Comparison of ENCODE assay signal across 11 cellular contexts in the genomic region with DNA sequence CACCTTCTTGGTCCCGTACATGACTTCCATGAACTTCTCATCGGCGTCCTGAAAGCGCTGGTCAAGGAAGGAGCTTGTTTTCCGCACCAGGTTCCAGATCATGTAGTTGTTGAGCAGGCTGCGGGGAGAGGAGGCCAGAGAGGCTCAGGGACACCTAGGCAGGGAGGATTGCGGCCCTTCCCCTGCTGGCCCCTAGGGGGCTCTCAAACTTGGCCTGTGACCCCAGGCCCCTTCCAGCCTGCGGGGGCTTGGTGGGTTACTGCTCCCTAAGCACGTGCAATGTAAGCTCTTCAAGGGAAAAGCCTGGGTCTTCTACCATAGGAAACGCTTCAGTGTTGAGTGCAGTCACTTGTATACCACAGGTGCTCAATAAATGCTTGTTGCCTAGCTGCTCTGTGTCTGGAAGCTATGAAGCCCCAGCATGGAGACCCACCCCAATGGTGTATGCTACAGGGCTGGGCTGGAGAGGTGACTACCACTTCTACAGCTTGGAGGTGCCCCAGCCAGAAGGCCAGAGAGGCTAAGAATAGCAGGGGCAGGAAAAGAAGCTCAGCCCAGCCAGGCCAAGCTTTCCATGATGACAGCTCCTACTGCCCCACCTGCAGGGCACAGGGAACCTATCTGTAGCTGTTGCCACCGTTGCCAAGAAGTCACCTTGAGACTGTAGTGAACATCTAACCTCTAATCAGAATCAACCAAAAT. TPM values are rescaled to one million over a fixed set of nuclear protein-coding genes. Genes with fewer than 3 reads are reported as not detected.
DNase-seq lines count a peak whose midpoint lies in the region; FAIRE-seq and TF ChIP-seq lines count a peak whose summit lies in the region.
"Had no signal": no experiment of that assay in that cellular context is flagged by ENCODE, and none has a peak within 500 bp of the region (broad histone marks: within the 10 kb centered on the region; RNA-seq: fewer than 3 reads in every experiment).

No MANE protein-coding gene starts in this region.

- TF ChIP-seq POLR2A in GM12891 (IDR thresholded peaks at IDR 0.05; ENCODE audit: low read depth, low read length): no peak

- intact Hi-C loops in activated CD4-positive, alpha-beta memory T cell treated with anti-CD3 and anti-CD28 coated beads for 36 hours (cut with micrococcal nuclease): no loop called here

- H3K27ac Mint-ChIP-seq in activated CD4-positive, alpha-beta memory T cell treated with anti-CD3 and anti-CD28 coated beads for 36 hours: no peak overlapping the region
- no peak overlapping the region for H3K27ac Mint-ChIP-seq in activated CD4-positive, alpha-beta memory T cell treated with anti-CD3 and anti-CD28 coated beads, Interleukin-2, amount 10 ng/mL, durations not matched to agents 7 days and 5 days
- H3K27ac Mint-ChIP-seq in chondrocyte (ENCODE audit: unreplicated experiment): no peak overlapping the region
- H3K27ac Mint-ChIP-seq in T-helper 2 cell treated with Interferon-gamma antibody and Interleukin-4, amounts not matched to agents 5 μg/mL and 100 μg/mL, for 36 hours: no peak overlapping the region

- POLR2A ChIA-PET in activated CD4-positive, alpha-beta memory T cell treated with anti-CD3 and anti-CD28 coated beads for 36 hours (lab: Charles Lee): no interaction called here
- POLR2A ChIA-PET in activated CD4-positive, alpha-beta memory T cell treated with anti-CD3 and anti-CD28 coated beads, Interleukin-2, amount 10 ng/mL, durations not matched to agents 7 days and 5 days (lab: Charles Lee): interaction anchor here (0.9 kb wide), 1 partner anchor 10 kb away, joined by 4 read pairs; no protein-coding TSS in a partner anchor

- no peaks in the 10 kb centered on the region for H3K4me1 ChIP-seq in neutrophil (ENCODE audit: control insufficient read depth in 1 of 2, insufficient read depth in 1 of 2, low read depth in 1 of 2, low read length in 1 of 2)
- H3K4me1 ChIP-seq: tibial artery had no signal

- no peak overlapping the region for H3K4me3 ChIP-seq in HL-60 (replicated peaks; ENCODE audit: insufficient read depth, low read length)
- no peak overlapping the region for H3K4me3 ChIP-seq in neutrophil (ENCODE audit: low read depth in 1 of 2, low read length in 1 of 2)
- H3K4me3 ChIP-seq: tibial artery had no signal

- H3K36me3 ChIP-seq in neutrophil: peaks cover 100% of the 10 kb centered on the region

- no peaks in the 10 kb centered on the region for H3K4me1 Mint-ChIP-seq in activated CD4-positive, alpha-beta memory T cell treated with anti-CD3 and anti-CD28 coated beads for 36 hours (ENCODE audit: low read depth)
- no peaks in the 10 kb centered on the region for H3K4me1 Mint-ChIP-seq in activated CD4-positive, alpha-beta memory T cell treated with anti-CD3 and anti-CD28 coated beads, Interleukin-2, amount 10 ng/mL, durations not matched to agents 7 days and 5 days
- H3K4me1 Mint-ChIP-seq in chondrocyte (ENCODE audit: low read depth): peaks cover 12% of the 10 kb centered on the region
- H3K4me1 Mint-ChIP-seq in T-helper 2 cell treated with Interferon-gamma antibody and Interleukin-4, amounts not matched to agents 5 μg/mL and 100 μg/mL, for 36 hours (ENCODE audit: low read depth): no peaks in the 10 kb centered on the region

- TF ChIP-seq CTCF in HL-60 (IDR thresholded peaks at IDR 0.05; ENCODE audit: insufficient read depth, low read length) (peak; percentile 17), chondrocyte (IDR thresholded peaks at IDR 0.05) (peak; percentile 65), neutrophil (IDR thresholded peaks at IDR 0.05) (peak; percentile 17)

- no peaks in the 10 kb centered on the region for H3K9me3 ChIP-seq in neutrophil
- H3K9me3 ChIP-seq: tibial artery had no signal

- peak; percentile 27 for DNase-seq in activated CD4-positive, alpha-beta memory T cell treated with anti-CD3 and anti-CD28 coated beads for 36 hours
- no peak for DNase-seq in activated CD4-positive, alpha-beta memory T cell treated with anti-CD3 and anti-CD28 coated beads, Interleukin-2, amount 10 ng/mL, durations not matched to agents 7 days and 5 days
- DNase-seq in HL-60 (ENCODE audit: low read depth in 1 of 2, low spot score in 1 of 2): no peak
- no peak for DNase-seq in chondrocyte (ENCODE audit: low spot score)
- DNase-seq in GM12891 (ENCODE audit: insufficient read length, low spot score): no peak
- no peak for DNase-seq in T-helper 2 cell treated with Interferon-gamma antibody and Interleukin-4, amounts not matched to agents 5 μg/mL and 100 μg/mL, for 36 hours (ENCODE audit: low spot score)
- DNase-seq in OCI-M2 (lab: John Stamatoyannopoulos, UW; ENCODE audit: unreplicated experiment): no peak
- DNase-seq: AML-193, occipital lobe, tibial artery had no signal

- H3K27ac ChIP-seq in HL-60 (replicated peaks): no peak overlapping the region
- H3K27ac ChIP-seq in neutrophil: no peak overlapping the region
- H3K27ac ChIP-seq: tibial artery had no signal

- H3K27me3 ChIP-seq in HL-60 (ENCODE audit: insufficient read depth, poor library complexity, severe bottlenecking) (no peaks in the 10 kb centered on the region), neutrophil (no peaks in the 10 kb centered on the region)
- H3K27me3 ChIP-seq: tibial artery had no signal

- no peaks in the 10 kb centered on the region for H3K9me3 Mint-ChIP-seq in activated CD4-positive, alpha-beta memory T cell treated with anti-CD3 and anti-CD28 coated beads for 36 hours
- no peaks in the 10 kb centered on the region for H3K9me3 Mint-ChIP-seq in activated CD4-positive, alpha-beta memory T cell treated with anti-CD3 and anti-CD28 coated beads, Interleukin-2, amount 10 ng/mL, durations not matched to agents 7 days and 5 days
- H3K9me3 Mint-ChIP-seq in chondrocyte (ENCODE audit: low read depth): no peaks in the 10 kb centered on the region
- no peaks in the 10 kb centered on the region for H3K9me3 Mint-ChIP-seq in T-helper 2 cell treated with Interferon-gamma antibody and Interleukin-4, amounts not matched to agents 5 μg/mL and 100 μg/mL, for 36 hours

- CTCF ChIA-PET in activated CD4-positive, alpha-beta memory T cell treated with anti-CD3 and anti-CD28 coated beads for 36 hours (lab: Charles Lee): interaction anchor here (0.7 to 7.3 kb wide), 11 partner anchors 9 to 123 kb away, joined by 3 to 42 read pairs (median 5); no protein-coding TSS in a partner anchor
- CTCF ChIA-PET in activated CD4-positive, alpha-beta memory T cell treated with anti-CD3 and anti-CD28 coated beads, Interleukin-2, amount 10 ng/mL, durations not matched to agents 7 days and 5 days (lab: Charles Lee): interaction anchor here (0.7 to 4.4 kb wide), 9 partner anchors 8 to 144 kb away, joined by 3 to 23 read pairs (median 4); no protein-coding TSS in a partner anchor

- no peak for FAIRE-seq in GM12891 (lab: Jason Lieb, UNC)

- no peaks in the 10 kb centered on the region for H3K27me3 Mint-ChIP-seq in activated CD4-positive, alpha-beta memory T cell treated with anti-CD3 and anti-CD28 coated beads for 36 hours
- no peaks in the 10 kb centered on the region for H3K27me3 Mint-ChIP-seq in activated CD4-positive, alpha-beta memory T cell treated with anti-CD3 and anti-CD28 coated beads, Interleukin-2, amount 10 ng/mL, durations not matched to agents 7 days and 5 days
- H3K27me3 Mint-ChIP-seq in chondrocyte (ENCODE audit: low read depth): no peaks in the 10 kb centered on the region
- no peaks in the 10 kb centered on the region for H3K27me3 Mint-ChIP-seq in T-helper 2 cell treated with Interferon-gamma antibody and Interleukin-4, amounts not matched to agents 5 μg/mL and 100 μg/mL, for 36 hours (ENCODE audit: low read depth)

- H3K36me3 Mint-ChIP-seq in activated CD4-positive, alpha-beta memory T cell treated with anti-CD3 and anti-CD28 coated beads for 36 hours: peaks cover 51% of the 10 kb centered on the region
- H3K36me3 Mint-ChIP-seq in activated CD4-positive, alpha-beta memory T cell treated with anti-CD3 and anti-CD28 coated beads, Interleukin-2, amount 10 ng/mL, durations not matched to agents 7 days and 5 days (ENCODE audit: low read depth): peaks cover 56% of the 10 kb centered on the region
- peaks cover 34% of the 10 kb centered on the region for H3K36me3 Mint-ChIP-seq in chondrocyte (ENCODE audit: low read depth)
- peaks cover 22% of the 10 kb centered on the region for H3K36me3 Mint-ChIP-seq in T-helper 2 cell treated with Interferon-gamma antibody and Interleukin-4, amounts not matched to agents 5 μg/mL and 100 μg/mL, for 36 hours (ENCODE audit: low read depth)

- H3K4me3 Mint-ChIP-seq in activated CD4-positive, alpha-beta memory T cell treated with anti-CD3 and anti-CD28 coated beads for 36 hours: no peak overlapping the region
- no peak overlapping the region for H3K4me3 Mint-ChIP-seq in activated CD4-positive, alpha-beta memory T cell treated with anti-CD3 and anti-CD28 coated beads, Interleukin-2, amount 10 ng/mL, durations not matched to agents 7 days and 5 days
- H3K4me3 Mint-ChIP-seq in chondrocyte (ENCODE audit: unreplicated experiment): no peak overlapping the region
- no peak overlapping the region for H3K4me3 Mint-ChIP-seq in T-helper 2 cell treated with Interferon-gamma antibody and Interleukin-4, amounts not matched to agents 5 μg/mL and 100 μg/mL, for 36 hours

TF ChIP-seq in GM12891, 5 proteins besides CTCF, POLR2A, EP300 and RAD21:
- TF ChIP-seq TAF1 (IDR thresholded peaks at IDR 0.05; ENCODE audit: low read depth, low read length) (no peak), POLR2AphosphoS5 (IDR thresholded peaks at IDR 0.05; ENCODE audit: low read depth, low read length) (no peak), SPI1 (IDR thresholded peaks at IDR 0.05; ENCODE audit: low read depth, low read length) (no peak), PAX5 (IDR thresholded peaks at IDR 0.05; ENCODE audit: insufficient read depth, low read length, severe bottlenecking) (no peak), POU2F2 (IDR thresholded peaks at IDR 0.05; ENCODE audit: low read depth, low read length) (no peak)
TF ChIP-seq in GM12891: peak in this region for 0.

RNA-seq across cellular contexts. Expression of a gene that starts 45.1 kb away (rescaled TPM):
- total RNA-seq in activated CD4-positive, alpha-beta memory T cell treated with anti-CD3 and anti-CD28 coated beads for 36 hours: 100 to 1,000 TPM; 137 to 144 TPM
- total RNA-seq in activated CD4-positive, alpha-beta memory T cell treated with anti-CD3 and anti-CD28 coated beads, Interleukin-2, amount 10 ng/mL, durations not matched to agents 7 days and 5 days: 10 to 100 TPM; 85.3 to 87.9 TPM
- total RNA-seq in chondrocyte: 83.7 to 99.2 TPM (median 98.5 TPM) in 3 replicates
- 7.9 TPM for polyA plus RNA-seq in GM12891 (2012; ENCODE audit: low read depth, missing spikeins)
